15 cellular contexts compared by ENCODE assay signal in genomic region chr11:109747839-109748238, GRCh38.
A peak's percentile ranks its signal among the peaks of the same experiment; 100 is the strongest.
DNase-seq lines count a peak whose midpoint lies in the region; ATAC-seq, FAIRE-seq and TF ChIP-seq lines count a peak whose summit lies in the region.
"Had no signal": no experiment of that assay in that cellular context is flagged by ENCODE, and none has a peak within 500 bp of the region (broad histone marks: within the 10 kb centered on the region; RNA-seq: fewer than 3 reads in every experiment).

No MANE protein-coding gene starts in this region.

- no peaks in the 10 kb centered on the region for H3K27me3 Mint-ChIP-seq in nephron (ENCODE audit: low read depth)
- H3K27me3 Mint-ChIP-seq in natural killer cell treated with Interleukin-12 subunit alpha and Interleukin-12 subunit beta and Interleukin-15 and Interleukin-18, amount 100 ng/mL, for 72 hours: no peaks in the 10 kb centered on the region
- H3K27me3 Mint-ChIP-seq: activated naive CD8-positive, alpha-beta T cell treated with anti-CD3 and anti-CD28 coated beads, Interleukin-2, amount 10 ng/mL, durations not matched to agents 7 days and 5 days had no signal

- no peak overlapping the region for H3K4me3 Mint-ChIP-seq in nephron
- no peak overlapping the region for H3K4me3 Mint-ChIP-seq in natural killer cell treated with Interleukin-12 subunit alpha and Interleukin-12 subunit beta and Interleukin-15 and Interleukin-18, amount 100 ng/mL, for 72 hours
- H3K4me3 Mint-ChIP-seq: activated naive CD8-positive, alpha-beta T cell treated with anti-CD3 and anti-CD28 coated beads, Interleukin-2, amount 10 ng/mL, durations not matched to agents 7 days and 5 days; naive B cell had no signal

- no peak for FAIRE-seq in RCC 7860 (lab: Jason Lieb, UNC)

- DNase-seq in RCC 7860 (ENCODE audit: low spot score) (peak; percentile 21), inferior parietal cortex (ENCODE audit: extremely low spot score) (no peak)
- no peak for DNase-seq in activated effector memory CD4-positive, alpha-beta T cell treated with Interleukin-2 at 50 U/mL for 16 hours
- DNase-seq in natural killer cell treated with Interleukin-12 subunit alpha and Interleukin-12 subunit beta and Interleukin-15 and Interleukin-18, amount 100 ng/mL, for 72 hours (ENCODE audit: low spot score): no peak
- DNase-seq: activated CD4-positive, alpha-beta T cell treated with anti-CD3 and anti-CD28 coated beads for 48 hours; activated naive CD8-positive, alpha-beta T cell treated with anti-CD3 and anti-CD28 coated beads, Interleukin-2, amount 10 ng/mL, durations not matched to agents 7 days and 5 days; DMS 273 treated with DMSO at 0.1 percent for 48 hours; hippocampal formation; naive B cell; stimulated activated naive CD4-positive, alpha-beta T cell treated with Interleukin-2 at 50 U/mL for 16 hours had no signal

- ATAC-seq in GM18519 (IDR thresholded peaks at IDR 0.05; ENCODE audit: low FRiP score, unreplicated experiment): peak; percentile 76
- peak; percentile 85 for ATAC-seq in HG02884 (IDR thresholded peaks at IDR 0.05; ENCODE audit: unreplicated experiment)
- no peak for ATAC-seq in HG03039 (IDR thresholded peaks at IDR 0.05; ENCODE audit: unreplicated experiment)
- no peak for ATAC-seq in natural killer cell treated with Interleukin-12 subunit alpha and Interleukin-12 subunit beta and Interleukin-15 and Interleukin-18, amount 100 ng/mL, for 72 hours
- ATAC-seq: Panc1 had no signal

- TF ChIP-seq CTCF in nephron (IDR thresholded peaks at IDR 0.05; ENCODE audit: unreplicated experiment in 3 of 3): no peak

- no peaks in the 10 kb centered on the region for H3K36me3 Mint-ChIP-seq in nephron (ENCODE audit: low read depth)
- no peaks in the 10 kb centered on the region for H3K36me3 Mint-ChIP-seq in natural killer cell treated with Interleukin-12 subunit alpha and Interleukin-12 subunit beta and Interleukin-15 and Interleukin-18, amount 100 ng/mL, for 72 hours
- H3K36me3 Mint-ChIP-seq: activated naive CD8-positive, alpha-beta T cell treated with anti-CD3 and anti-CD28 coated beads, Interleukin-2, amount 10 ng/mL, durations not matched to agents 7 days and 5 days; naive B cell had no signal

- no peaks in the 10 kb centered on the region for H3K9me3 Mint-ChIP-seq in nephron
- peaks cover 10% of the 10 kb centered on the region for H3K9me3 Mint-ChIP-seq in natural killer cell treated with Interleukin-12 subunit alpha and Interleukin-12 subunit beta and Interleukin-15 and Interleukin-18, amount 100 ng/mL, for 72 hours
- H3K9me3 Mint-ChIP-seq: activated naive CD8-positive, alpha-beta T cell treated with anti-CD3 and anti-CD28 coated beads, Interleukin-2, amount 10 ng/mL, durations not matched to agents 7 days and 5 days had no signal

- H3K4me1 Mint-ChIP-seq in nephron: peaks cover 47% of the 10 kb centered on the region
- no peaks in the 10 kb centered on the region for H3K4me1 Mint-ChIP-seq in natural killer cell treated with Interleukin-12 subunit alpha and Interleukin-12 subunit beta and Interleukin-15 and Interleukin-18, amount 100 ng/mL, for 72 hours (ENCODE audit: low read depth in 2 of 2)
- H3K4me1 Mint-ChIP-seq: activated naive CD8-positive, alpha-beta T cell treated with anti-CD3 and anti-CD28 coated beads, Interleukin-2, amount 10 ng/mL, durations not matched to agents 7 days and 5 days; naive B cell had no signal

- peak overlapping the region in 2 of 3 experiments; percentile 5 to 34 for H3K27ac Mint-ChIP-seq in nephron
- H3K27ac Mint-ChIP-seq in natural killer cell treated with Interleukin-12 subunit alpha and Interleukin-12 subunit beta and Interleukin-15 and Interleukin-18, amount 100 ng/mL, for 72 hours: no peak overlapping the region
- H3K27ac Mint-ChIP-seq: activated naive CD8-positive, alpha-beta T cell treated with anti-CD3 and anti-CD28 coated beads, Interleukin-2, amount 10 ng/mL, durations not matched to agents 7 days and 5 days; naive B cell had no signal

Comparison
In these comparisons a context has a peak if more than half of its experiments do, and no peak if none do; other contexts are left out.
1. ATAC-seq: peak in GM18519 (single experiment) and HG02884 (single experiment); none in HG03039 (single experiment) and natural killer cell treated with Interleukin-12 subunit alpha and Interleukin-12 subunit beta and Interleukin-15 and Interleukin-18, amount 100 ng/mL, for 72 hours (0 of 2).
2. H3K27ac Mint-ChIP-seq: peak in nephron (2 of 3); none in natural killer cell treated with Interleukin-12 subunit alpha and Interleukin-12 subunit beta and Interleukin-15 and Interleukin-18, amount 100 ng/mL, for 72 hours (0 of 2).